ENCODE assay signal across 8 cellular contexts in genomic region chr2:74333175-74333574, GRCh38. TPM values are rescaled to one million over a fixed set of nuclear protein-coding genes. Genes with fewer than 3 reads are reported as not detected.
DNase-seq lines count a peak whose midpoint lies in the region; ATAC-seq and TF ChIP-seq lines count a peak whose summit lies in the region.

No MANE protein-coding gene starts in this region.

- peak; percentile 55 for DNase-seq in EH (ENCODE audit: low read depth)
- DNase-seq in HT1080 (ENCODE audit: low read depth): peak; percentile 32
- DNase-seq in glomerular endothelial cell (ENCODE audit: extremely low read depth, low read depth, low spot score): peak; percentile 5
- no peak for DNase-seq in NOMO-1 treated with DMSO at 0.1 percent for 48 hours (lab: John Stamatoyannopoulos, UW; ENCODE audit: unreplicated experiment)

- peak; percentile 85 for ATAC-seq in SK-N-SH treated with all-trans-retinoic acid at 6 μM for 48 hours
- no peak for ATAC-seq in HG03139 (IDR thresholded peaks at IDR 0.05; ENCODE audit: unreplicated experiment)
- no peak for ATAC-seq in HG03469 (IDR thresholded peaks at IDR 0.05; ENCODE audit: unreplicated experiment)
- no peak for ATAC-seq in activated CD4-positive, CD25-positive, alpha-beta regulatory T cell treated with anti-CD3 and anti-CD28 coated beads, Interleukin-2, amount 50 U/mL, for 24 hours

TF ChIP-seq in SK-N-SH treated with all-trans-retinoic acid at 6 μM for 48 hours, 23 proteins besides CTCF, POLR2A, EP300 and RAD21:
- TF ChIP-seq RARB (CRISPR knock-in tag; IDR thresholded peaks at IDR 0.05) (no peak), ARNTL (CRISPR knock-in tag; IDR thresholded peaks at IDR 0.05; ENCODE audit: borderline replicate concordance, low read depth) (no peak), PATZ1 (CRISPR knock-in tag; IDR thresholded peaks at IDR 0.05; ENCODE audit: borderline replicate concordance) (no peak), ZNF70 (CRISPR knock-in tag; IDR thresholded peaks at IDR 0.05) (no peak), ESRRG (CRISPR knock-in tag; IDR thresholded peaks at IDR 0.05) (no peak), TOX (CRISPR knock-in tag; IDR thresholded peaks at IDR 0.05; ENCODE audit: borderline replicate concordance) (no peak), BACH2 (CRISPR knock-in tag; IDR thresholded peaks at IDR 0.05; ENCODE audit: borderline replicate concordance) (no peak), OSR1 (CRISPR knock-in tag; IDR thresholded peaks at IDR 0.05) (no peak), PPARA (CRISPR knock-in tag; IDR thresholded peaks at IDR 0.05; ENCODE audit: borderline replicate concordance) (no peak), POU6F1 (CRISPR knock-in tag; IDR thresholded peaks at IDR 0.05; ENCODE audit: borderline replicate concordance, low read depth) (no peak), ZC3H10 (CRISPR knock-in tag; IDR thresholded peaks at IDR 0.05) (no peak)

RNA-seq across cellular contexts. Expression of gene SLC4A5, which starts 10.0 kb away (rescaled TPM):
- total RNA-seq in HT1080 (2014; rRNA removed; shearing (Covaris generic)): not detected in 2 replicates
- 0.03 TPM in 1 of 2 replicates, not detected in the other for polyA plus RNA-seq in HT1080 (2015; cell fraction: cytosol; rRNA removed)
- 0.59 and 3.0 TPM in 2 replicates for polyA plus RNA-seq in HT1080 (2015; cell fraction: nucleus; rRNA removed)
- total RNA-seq in glomerular endothelial cell: 0.10 and 0.18 TPM in 2 replicates

RNA-seq across cellular contexts. Expression of gene DCTN1, which starts 46.9 kb away (rescaled TPM):
- total RNA-seq in HT1080 (2014; rRNA removed; shearing (Covaris generic)): 73.0 and 84.6 TPM in 2 replicates
- 47.5 and 54.4 TPM in 2 replicates for polyA plus RNA-seq in HT1080 (2015; cell fraction: cytosol; rRNA removed)
- 85.8 and 101 TPM in 2 replicates for polyA plus RNA-seq in HT1080 (2015; cell fraction: nucleus; rRNA removed)
- total RNA-seq in glomerular endothelial cell: 152 and 167 TPM in 2 replicates
